ENCODE assay signal across 21 cellular contexts in the genomic region with DNA sequence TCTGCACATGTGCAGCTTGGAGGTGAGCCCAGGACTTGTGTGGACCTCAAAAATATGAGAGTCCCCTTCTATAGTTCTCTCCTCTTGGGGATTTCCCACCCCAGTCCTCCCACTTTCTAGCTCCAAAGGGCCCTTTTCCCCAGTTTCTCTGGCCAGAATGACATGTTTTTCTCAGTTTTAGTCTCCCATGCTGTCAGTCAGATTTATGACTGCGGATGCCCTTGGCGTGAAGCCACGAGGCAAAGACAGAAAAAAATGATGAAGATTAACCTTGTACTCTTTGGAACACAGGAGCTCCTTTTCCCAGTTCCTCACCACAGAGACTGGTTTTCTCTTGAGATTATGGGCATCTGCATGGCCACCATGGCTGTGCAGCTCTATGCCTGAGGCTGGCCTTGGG.
"Had no signal": no experiment of that assay in that cellular context is flagged by ENCODE, and none has a peak within 500 bp of the region (broad histone marks: within the 10 kb centered on the region; RNA-seq: fewer than 3 reads in every experiment).

No MANE protein-coding gene starts in this region.

- H3K4me1 ChIP-seq: body of pancreas, transverse colon, vagina had no signal

- H3K27me3 Mint-ChIP-seq: activated naive CD4-positive, alpha-beta T cell treated with anti-CD3 and anti-CD28 coated beads, Interleukin-2, amount 10 ng/mL, durations not matched to agents 7 days and 5 days had no signal

- H3K9me3 Mint-ChIP-seq: activated naive CD4-positive, alpha-beta T cell treated with anti-CD3 and anti-CD28 coated beads, Interleukin-2, amount 10 ng/mL, durations not matched to agents 7 days and 5 days; activated T-helper 2 cell treated with anti-CD3 and anti-CD28 coated beads, Interferon-gamma antibody, Interleukin-2, Interleukin-4, amounts not matched to agents 10 μg/mL and 5 μg/mL and 100 μg/mL, durations not matched to agents 14 hours and 24 hours and 36 hours; natural killer cell had no signal

- ATAC-seq: body of pancreas, heart right ventricle, left lobe of liver, natural killer cell had no signal

- H3K27me3 ChIP-seq: body of pancreas, heart right ventricle, transverse colon, vagina had no signal

- H3K27ac Mint-ChIP-seq: activated naive CD4-positive, alpha-beta T cell treated with anti-CD3 and anti-CD28 coated beads, Interleukin-2, amount 10 ng/mL, durations not matched to agents 7 days and 5 days; activated T-helper 2 cell treated with anti-CD3 and anti-CD28 coated beads, Interferon-gamma antibody, Interleukin-2, Interleukin-4, amounts not matched to agents 10 μg/mL and 5 μg/mL and 100 μg/mL, durations not matched to agents 14 hours and 24 hours and 36 hours had no signal

- H3K4me3 ChIP-seq: body of pancreas, coronary artery, heart right ventricle, transverse colon, vagina had no signal

- H3K4me1 Mint-ChIP-seq: activated naive CD4-positive, alpha-beta T cell treated with anti-CD3 and anti-CD28 coated beads, Interleukin-2, amount 10 ng/mL, durations not matched to agents 7 days and 5 days; natural killer cell had no signal

- DNase-seq: activated CD4-positive, CD25-positive, alpha-beta regulatory T cell treated with anti-CD3 and anti-CD28 coated beads, Interleukin-2, amount 50 U/mL, for 72 hours; activated naive CD4-positive, alpha-beta T cell treated with anti-CD3 and anti-CD28 coated beads, Interleukin-2, amount 10 ng/mL, durations not matched to agents 7 days and 5 days; body of pancreas; caudate nucleus; effector CD4-positive, alpha-beta T cell; heart right ventricle; islet precursor cell; mammary epithelial cell; natural killer cell; nucleus accumbens; posterior cingulate gyrus; retina; stimulated activated CD4-positive, alpha-beta T cell treated with anti-CD3 and anti-CD28 coated beads, Interleukin-2, amount 100 ng/mL, for 48 hours; stimulated activated naive CD4-positive, alpha-beta T cell; substantia nigra; T-helper 1 cell; transverse colon had no signal

- H3K27ac ChIP-seq: body of pancreas, coronary artery, heart right ventricle, transverse colon, vagina had no signal

- H3K4me3 Mint-ChIP-seq: activated naive CD4-positive, alpha-beta T cell treated with anti-CD3 and anti-CD28 coated beads, Interleukin-2, amount 10 ng/mL, durations not matched to agents 7 days and 5 days; natural killer cell had no signal

- H3K9me3 ChIP-seq: body of pancreas, heart right ventricle, transverse colon, vagina had no signal
